1 cellular context compared by ENCODE assay signal in the genomic region with DNA sequence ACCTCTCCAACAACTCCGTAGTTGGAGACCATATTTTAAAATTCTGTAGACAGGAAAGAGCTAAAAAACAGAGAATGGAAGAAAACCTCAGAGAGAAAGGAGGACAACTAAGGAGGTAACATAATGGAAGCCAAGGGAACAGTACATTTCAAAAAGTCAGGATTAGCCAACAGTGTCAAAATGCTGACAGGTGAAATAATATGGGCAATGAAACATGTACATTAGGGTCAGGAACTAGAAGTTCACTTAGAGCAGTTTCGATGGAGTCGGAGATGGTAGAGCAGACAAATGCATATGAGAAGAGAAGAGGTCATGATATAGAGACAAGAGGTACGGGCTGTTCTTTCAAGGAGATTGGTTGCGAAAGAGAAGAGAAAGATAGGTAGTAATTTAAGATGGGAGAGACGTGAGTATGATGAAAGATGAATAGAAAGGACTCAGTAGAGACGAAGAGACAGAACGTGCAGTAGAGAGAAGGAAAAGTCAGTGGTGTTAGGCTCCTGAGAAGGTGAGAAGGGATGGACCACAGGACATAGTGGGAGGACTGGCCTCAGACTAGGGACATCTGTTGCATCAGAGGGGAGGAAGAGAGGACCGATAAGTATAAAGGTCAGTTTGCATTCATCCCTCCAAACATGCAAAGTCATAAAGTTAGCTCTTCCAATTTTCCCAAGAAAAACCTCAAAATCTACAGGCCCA.
TF ChIP-seq lines count a peak whose summit lies in the region.

No MANE protein-coding gene starts in this region.

TF ChIP-seq in HepG2, 621 proteins besides CTCF, POLR2A, EP300 and RAD21 (continued from another document):
- TF ChIP-seq MAFK (conservative IDR thresholded peaks at IDR 0.05 in 1 of 2, IDR thresholded peaks at IDR 0.05 in 1 of 2; ENCODE audit: low read length in 2 of 2) = peak; percentile 52 to 78; a peak in 3 of 4 replicates
- TF ChIP-seq ZNF263 (CRISPR knock-in tag; IDR thresholded peaks at IDR 0.05) = peak; percentile 73
- TF ChIP-seq MAFF (IDR thresholded peaks at IDR 0.05; ENCODE audit: low read depth, low read length) = peak; percentile 61; the same call in 1 of the 2 replicates
TF ChIP-seq in HepG2: peak in this region for 4.
